In the genomic region with DNA sequence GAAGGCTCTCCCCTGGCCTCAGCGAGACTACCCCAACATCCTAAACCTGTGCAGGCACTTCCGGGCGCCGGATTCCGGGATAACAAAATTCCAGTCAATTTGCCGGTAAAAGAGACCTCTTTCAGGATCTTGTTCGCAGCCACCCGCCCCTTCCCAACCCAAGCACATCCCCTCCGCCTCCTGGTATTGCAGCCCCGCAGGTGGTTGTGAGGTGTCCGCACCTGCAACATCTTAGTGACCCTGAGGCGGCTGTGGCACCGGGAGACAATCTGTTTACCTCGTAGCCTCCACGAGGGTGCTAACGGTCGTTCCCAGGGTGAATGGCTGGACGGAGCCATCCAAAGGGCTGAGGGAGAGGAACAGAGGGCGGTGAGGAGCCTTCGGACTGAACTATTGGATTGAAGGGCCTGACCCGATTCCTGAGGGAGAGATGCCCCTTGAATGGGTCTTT, we compare ENCODE assay signal across 10 cellular contexts. TPM values are rescaled to one million over a fixed set of nuclear protein-coding genes. Genes with fewer than 3 reads are reported as not detected.
A peak's percentile ranks its signal among the peaks of the same experiment; 100 is the strongest.
DNase-seq lines count a peak whose midpoint lies in the region; TF ChIP-seq lines count a peak whose summit lies in the region.
"Had no signal": no experiment of that assay in that cellular context is flagged by ENCODE, and none has a peak within 500 bp of the region (broad histone marks: within the 10 kb centered on the region; RNA-seq: fewer than 3 reads in every experiment).

No MANE protein-coding gene starts in this region.

- 5% methylated on average over 21 of the region's 21 CpGs for WGBS in smooth muscle cell (ENCODE audit: low lambda C conversion rate)

- DNase-seq in NCI-H2081 (lab: John Stamatoyannopoulos, UW) (peak; percentile 49 to 60), NCI-H2081 treated with DMSO at 0.1 percent for 48 hours (lab: John Stamatoyannopoulos, UW) (no peak), smooth muscle cell (lab: John Stamatoyannopoulos, UW; ENCODE audit: unreplicated experiment) (no peak), 8988T (no peak), occipital lobe (lab: John Stamatoyannopoulos, UW) (no peak)
- no peak for DNase-seq in stimulated activated CD4-positive, alpha-beta T cell treated with anti-CD3 and anti-CD28 coated beads, Interleukin-4, amount 100 ng/mL, for 24 hours
- DNase-seq: activated effector memory CD4-positive, alpha-beta T cell treated with anti-CD3 and anti-CD28 coated beads, Interleukin-2, amount 50 U/mL, for 16 hours had no signal

- no peaks in the 10 kb centered on the region for H4K20me1 ChIP-seq in smooth muscle cell (ENCODE audit: low read depth)

- no peaks in the 10 kb centered on the region for H3K9me3 ChIP-seq in iPS-18a (ENCODE audit: control insufficient read depth, low read depth, low read length)
- no peaks in the 10 kb centered on the region for H3K9me3 ChIP-seq in smooth muscle cell (replicated peaks; ENCODE audit: low read depth)
- H3K9me3 ChIP-seq: neutrophil had no signal

- H3K79me2 ChIP-seq in smooth muscle cell (ENCODE audit: low read depth), result no peaks in the 10 kb centered on the region

- peak overlapping the region; percentile 99 for H2AFZ ChIP-seq in smooth muscle cell (ENCODE audit: low read depth)

- H3K36me3 ChIP-seq in iPS-18a (ENCODE audit: control insufficient read depth, low read depth, low read length), result no peaks in the 10 kb centered on the region
- H3K36me3 ChIP-seq in smooth muscle cell (ENCODE audit: low read depth), result no peaks in the 10 kb centered on the region
- H3K36me3 ChIP-seq: neutrophil had no signal

- H3K4me1 ChIP-seq in iPS-18a (ENCODE audit: control insufficient read depth, low read depth, low read length), result peaks cover 28% of the 10 kb centered on the region
- H3K4me1 ChIP-seq in smooth muscle cell (ENCODE audit: low read depth), result peaks cover 7% of the 10 kb centered on the region

- TF ChIP-seq CTCF in WI38 (IDR thresholded peaks at IDR 0.05; ENCODE audit: low read depth, low read length), result no peak
- TF ChIP-seq CTCF in smooth muscle cell (IDR thresholded peaks at IDR 0.05; ENCODE audit: borderline replicate concordance, insufficient read depth, poor library complexity, severe bottlenecking), result no peak

- no peaks in the 10 kb centered on the region for H3F3A ChIP-seq in smooth muscle cell (ENCODE audit: low read depth)

- peaks cover 53% of the 10 kb centered on the region for H3K27me3 ChIP-seq in iPS-18a (ENCODE audit: control insufficient read depth, insufficient read depth, low read length)
- peaks cover 82% of the 10 kb centered on the region for H3K27me3 ChIP-seq in smooth muscle cell (ENCODE audit: low read depth)

- H3K9ac ChIP-seq in iPS-18a (ENCODE audit: low read length) (peak overlapping the region; percentile 62), smooth muscle cell (ENCODE audit: low read depth) (no peak overlapping the region)

- H3K27ac ChIP-seq in iPS-18a (ENCODE audit: low read length) (no peak overlapping the region), smooth muscle cell (ENCODE audit: low read depth) (no peak overlapping the region)
- H3K27ac ChIP-seq: neutrophil had no signal

- peak overlapping the region; percentile 98 for H3K4me2 ChIP-seq in smooth muscle cell

- H3K4me3 ChIP-seq in WI38 (ENCODE audit: low read depth, low read length) (peak overlapping the region; percentile 60), iPS-18a (ENCODE audit: low read length) (peak overlapping the region; percentile 91), smooth muscle cell (peak overlapping the region; percentile 73)

RNA-seq across cellular contexts. Expression of a gene that starts 2.1 kb away (rescaled TPM):
- total RNA-seq in smooth muscle cell, result 0.22 and 0.36 TPM in 2 replicates
- 0.14 and 0.18 TPM in 2 replicates for polyA plus RNA-seq in smooth muscle cell
- 0.31 TPM for total RNA-seq in occipital lobe

Comparison
In these comparisons a context has a peak if more than half of its experiments do, and no peak if none do; other contexts are left out.
1. DNase-seq: peak in NCI-H2081 (2 of 2); none in NCI-H2081 treated with DMSO at 0.1 percent for 48 hours (single experiment), smooth muscle cell (single experiment), 8988T (single experiment), stimulated activated CD4-positive, alpha-beta T cell treated with anti-CD3 and anti-CD28 coated beads, Interleukin-4, amount 100 ng/mL, for 24 hours (single experiment) and occipital lobe (single experiment).
2. Peak in every context shown above with its lines, with median percentiles within 50 percentile points of each other: H3K4me3 ChIP-seq.